28 cellular contexts compared by ENCODE assay signal in the genomic region with DNA sequence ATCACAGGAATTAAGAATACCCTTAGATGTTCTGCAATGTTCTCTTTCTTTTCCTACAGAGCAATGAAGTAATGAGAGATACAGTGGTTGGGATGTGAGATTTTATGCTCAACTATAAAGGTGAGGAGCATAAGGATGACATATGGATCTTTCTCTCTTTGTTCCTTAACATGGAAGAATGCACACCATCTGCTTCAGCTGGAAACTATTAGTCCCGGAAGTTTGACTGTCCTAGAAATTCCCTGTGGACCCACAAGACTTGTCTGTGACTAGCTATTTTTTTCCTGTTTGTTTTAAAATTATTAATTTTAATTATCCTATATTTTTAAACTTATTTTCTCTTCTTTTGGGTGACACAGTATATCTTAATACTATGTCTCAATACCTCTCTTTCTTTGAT.
"Had no signal": no experiment of that assay in that cellular context is flagged by ENCODE, and none has a peak within 500 bp of the region (broad histone marks: within the 10 kb centered on the region; RNA-seq: fewer than 3 reads in every experiment).

No MANE protein-coding gene starts in this region.

- H3K27ac ChIP-seq: left lung, lower lobe of right lung, neural progenitor cell, neutrophil, parathyroid adenoma, psoas muscle, right lobe of liver, tibial nerve, uterus had no signal

- H2AFZ ChIP-seq: neural progenitor cell, parathyroid adenoma had no signal

- ATAC-seq: left colon; left lung; lower lobe of right lung; natural killer cell; psoas muscle; right lobe of liver; stimulated activated memory B cell treated with anti-CD40 and anti-IgM and Interleukin-4, amounts not matched to agents 10 μg/mL and 1 μg/mL and 100 μg/mL, for 72 hours; stimulated activated naive CD8-positive, alpha-beta T cell treated with anti-CD3 and anti-CD28 coated beads, Interleukin-15, amount 100 ng/mL, for 72 hours had no signal

- H3K36me3 Mint-ChIP-seq: immature natural killer cell; naive B cell; natural killer cell; neural progenitor cell; stimulated activated memory B cell treated with anti-CD40 and anti-IgM and Interleukin-4, amounts not matched to agents 10 μg/mL and 1 μg/mL and 100 μg/mL, for 72 hours; type B pancreatic cell had no signal

- H3K9ac ChIP-seq: neural progenitor cell, parathyroid adenoma had no signal

- H3K79me2 ChIP-seq: parathyroid adenoma had no signal

- H3K27me3 ChIP-seq: left lung, neural progenitor cell, neutrophil, right lobe of liver, tibial nerve, uterus had no signal

- H3K36me3 ChIP-seq: left lung, lower lobe of right lung, neural progenitor cell, neutrophil, right lobe of liver, tibial nerve, uterus had no signal

- H3K27ac Mint-ChIP-seq: immature natural killer cell; naive B cell; natural killer cell; nephron progenitor cell; neural progenitor cell; stimulated activated memory B cell treated with anti-CD40 and anti-IgM and Interleukin-4, amounts not matched to agents 10 μg/mL and 1 μg/mL and 100 μg/mL, for 72 hours; stimulated activated naive CD8-positive, alpha-beta T cell treated with anti-CD3 and anti-CD28 coated beads, Interleukin-15, amount 100 ng/mL, for 72 hours; type B pancreatic cell had no signal

- H3K4me3 ChIP-seq: left lung, lower lobe of right lung, neural progenitor cell, psoas muscle, right lobe of liver, smooth muscle cell, tibial nerve, uterus had no signal

- H3K27me3 Mint-ChIP-seq: stimulated activated memory B cell treated with anti-CD40 and anti-IgM and Interleukin-4, amounts not matched to agents 10 μg/mL and 1 μg/mL and 100 μg/mL, for 72 hours; stimulated activated naive CD8-positive, alpha-beta T cell treated with anti-CD3 and anti-CD28 coated beads, Interleukin-15, amount 100 ng/mL, for 72 hours; type B pancreatic cell had no signal

- H3K4me1 ChIP-seq: left lung, lower lobe of right lung, parathyroid adenoma, psoas muscle, right lobe of liver, tibial nerve, uterus had no signal

- H3K9me3 Mint-ChIP-seq: neural progenitor cell had no signal

- H3K4me3 Mint-ChIP-seq: immature natural killer cell; naive B cell; natural killer cell; nephron progenitor cell; neural progenitor cell; stimulated activated memory B cell treated with anti-CD40 and anti-IgM and Interleukin-4, amounts not matched to agents 10 μg/mL and 1 μg/mL and 100 μg/mL, for 72 hours; stimulated activated naive CD8-positive, alpha-beta T cell treated with anti-CD3 and anti-CD28 coated beads, Interleukin-15, amount 100 ng/mL, for 72 hours; type B pancreatic cell had no signal

- H3K4me1 Mint-ChIP-seq: immature natural killer cell; naive B cell; natural killer cell; stimulated activated memory B cell treated with anti-CD40 and anti-IgM and Interleukin-4, amounts not matched to agents 10 μg/mL and 1 μg/mL and 100 μg/mL, for 72 hours; stimulated activated naive CD8-positive, alpha-beta T cell treated with anti-CD3 and anti-CD28 coated beads, Interleukin-15, amount 100 ng/mL, for 72 hours had no signal

- H3K4me2 ChIP-seq: neural progenitor cell, smooth muscle cell had no signal

- DNase-seq: immature natural killer cell; kidney; left colon; left lung; lower lobe of right lung; mammary epithelial cell; mesenchymal stem cell; naive B cell; natural killer cell; nephron progenitor cell; occipital lobe; psoas muscle; right lobe of liver; stimulated activated CD4-positive, alpha-beta T cell treated with anti-CD3 and anti-CD28 coated beads, Interleukin-1b, Interleukin-23, amount 100 ng/mL, for 48 hours; stimulated activated CD4-positive, alpha-beta T cell treated with anti-CD3 and anti-CD28 coated beads, Interleukin-2, amount 100 ng/mL, for 48 hours; stimulated activated CD4-positive, alpha-beta T cell treated with anti-CD3 and anti-CD28 coated beads, Interleukin-4, amount 100 ng/mL, for 4 hours; stimulated activated CD8-positive, alpha-beta memory T cell treated with anti-CD3 and anti-CD28 coated beads, Interleukin-4, amount 100 ng/mL, for 48 hours; stimulated activated naive CD4-positive, alpha-beta T cell treated with Interleukin-2 at 50 U/mL for 16 hours; stimulated activated naive CD8-positive, alpha-beta T cell treated with anti-CD3 and anti-CD28 coated beads, Interleukin-15, amount 100 ng/mL, for 72 hours; substantia nigra; uterus had no signal

- H3K9me3 ChIP-seq: left lung, lower lobe of right lung, neutrophil, psoas muscle, right lobe of liver, tibial nerve, uterus had no signal
